Comparison of ENCODE assay signal across 21 cellular contexts in the genomic region with DNA sequence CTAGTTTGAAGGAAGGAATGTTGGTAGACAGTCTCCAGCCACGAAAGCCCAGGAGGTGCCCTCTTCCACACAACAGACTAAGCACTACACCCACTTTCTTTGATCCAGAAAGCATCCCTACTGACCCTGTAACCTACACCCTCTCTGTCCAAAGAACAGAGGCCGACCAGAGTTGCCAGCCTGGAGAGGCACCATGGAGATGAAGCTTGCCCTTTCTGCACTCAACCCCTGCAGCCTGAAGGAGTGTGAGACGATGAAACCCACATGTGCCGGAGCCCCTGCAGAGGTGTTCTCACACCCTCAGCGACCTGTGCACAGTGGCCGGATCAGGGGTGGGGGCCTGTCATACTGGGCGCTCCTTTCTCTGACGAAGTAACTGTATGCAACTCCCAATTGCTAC.
DNase-seq lines count a peak whose midpoint lies in the region; ATAC-seq, FAIRE-seq and TF ChIP-seq lines count a peak whose summit lies in the region.
"Had no signal": no experiment of that assay in that cellular context is flagged by ENCODE, and none has a peak within 500 bp of the region (broad histone marks: within the 10 kb centered on the region; RNA-seq: fewer than 3 reads in every experiment).

No MANE protein-coding gene starts in this region.

- no peak overlapping the region for H3K27ac ChIP-seq in DND-41 (ENCODE audit: low read length)
- H3K27ac ChIP-seq in astrocyte (ENCODE audit: low read depth, low read length): no peak overlapping the region
- H3K27ac ChIP-seq in neural progenitor cell: no peak overlapping the region
- peak overlapping the region; percentile 70 to 81 for H3K27ac ChIP-seq in uterus
- H3K27ac ChIP-seq in esophagus squamous epithelium: no peak overlapping the region
- H3K27ac ChIP-seq: KMS-11, PC-9, SJCRH30 had no signal

- peaks cover 6% of the 10 kb centered on the region for H3K9me3 ChIP-seq in DND-41 (ENCODE audit: insufficient read depth, low read length, severe bottlenecking)
- no peaks in the 10 kb centered on the region for H3K9me3 ChIP-seq in astrocyte (ENCODE audit: insufficient read depth, low read depth, low read length)
- no peaks in the 10 kb centered on the region for H3K9me3 ChIP-seq in neural progenitor cell (ENCODE audit: low read depth)
- no peaks in the 10 kb centered on the region for H3K9me3 ChIP-seq in uterus
- H3K9me3 ChIP-seq in esophagus squamous epithelium: no peaks in the 10 kb centered on the region
- H3K9me3 ChIP-seq: SJCRH30 had no signal

- H3K36me3 Mint-ChIP-seq in astrocyte (ENCODE audit: low read depth, unreplicated experiment) (peaks cover 25% of the 10 kb centered on the region), neural progenitor cell (peaks cover 70% of the 10 kb centered on the region)

- ATAC-seq in DND-41 (ENCODE audit: insufficient read depth, low read depth) (no peak; the same call in 2 of the 3 replicates), GM19023 (IDR thresholded peaks at IDR 0.05; ENCODE audit: unreplicated experiment) (no peak)
- ATAC-seq: GM23338, Right ventricle myocardium inferior, SK-N-SH treated with all-trans-retinoic acid at 6 μM for 48 hours had no signal

- no peak for FAIRE-seq in astrocyte (lab: Jason Lieb, UNC)
- FAIRE-seq: GM12892 had no signal

- TF ChIP-seq POLR2A in uterus (IDR thresholded peaks at IDR 0.05): no peak
- no peak for TF ChIP-seq POLR2A in esophagus squamous epithelium (IDR thresholded peaks at IDR 0.05)

- H3K27me3 Mint-ChIP-seq in astrocyte (ENCODE audit: low read depth, unreplicated experiment) (no peaks in the 10 kb centered on the region), neural progenitor cell (ENCODE audit: insufficient read depth, low read depth) (peaks cover 8% of the 10 kb centered on the region)

- no peak overlapping the region for H3K4me2 ChIP-seq in DND-41 (ENCODE audit: insufficient read depth, low read length)
- no peak overlapping the region for H3K4me2 ChIP-seq in astrocyte (ENCODE audit: low read length)
- H3K4me2 ChIP-seq in neural progenitor cell: no peak overlapping the region
- H3K4me2 ChIP-seq: GM23338, KMS-11, PC-9 had no signal

- H3K27ac Mint-ChIP-seq in astrocyte (ENCODE audit: unreplicated experiment) (peak overlapping the region; percentile 35), neural progenitor cell (peak overlapping the region; percentile 48)
- H3K27ac Mint-ChIP-seq: GM23338, H9, IgD-negative memory B cell had no signal

- H3K4me3 ChIP-seq in DND-41 (ENCODE audit: low read depth in 1 of 2, low read length in 2 of 2) (no peak overlapping the region), astrocyte (ENCODE audit: insufficient read depth, low read depth, low read length) (no peak overlapping the region), neural progenitor cell (no peak overlapping the region), uterus (no peak overlapping the region), esophagus squamous epithelium (no peak overlapping the region)
- H3K4me3 ChIP-seq: GM23338, PC-9, SJCRH30 had no signal

- H3F3A ChIP-seq in neural progenitor cell (ENCODE audit: low read depth): no peaks in the 10 kb centered on the region

- H3K27me3 ChIP-seq in DND-41 (ENCODE audit: insufficient read depth, low read length, poor library complexity) (no peaks in the 10 kb centered on the region), astrocyte (ENCODE audit: insufficient read depth, low read length) (no peaks in the 10 kb centered on the region), neural progenitor cell (no peaks in the 10 kb centered on the region), uterus (no peaks in the 10 kb centered on the region), esophagus squamous epithelium (no peaks in the 10 kb centered on the region)
- H3K27me3 ChIP-seq: SJCRH30 had no signal

- H3K4me1 ChIP-seq in DND-41 (ENCODE audit: insufficient read depth, low read length) (peaks cover 13% of the 10 kb centered on the region; the same call in 1 of the 2 replicates), astrocyte (ENCODE audit: insufficient read depth, low read length) (peaks cover 3% of the 10 kb centered on the region), neural progenitor cell (no peaks in the 10 kb centered on the region), uterus (peaks cover 0 to 6% of the 10 kb centered on the region in 2 donors), esophagus squamous epithelium (peaks cover 0 to 12% (median 0%) of the 10 kb centered on the region in 3 donors)
- H3K4me1 ChIP-seq: SJCRH30 had no signal

- intact Hi-C loops in uterus (cut with DNase I; ENCODE audit: low total_unique reads) (no loop called here), esophagus squamous epithelium (cut with DNase I) (no loop called here)

- H3K9ac ChIP-seq in DND-41 (ENCODE audit: low read depth, low read length) (no peak overlapping the region), astrocyte (ENCODE audit: low read length) (no peak overlapping the region), neural progenitor cell (no peak overlapping the region)
- H3K9ac ChIP-seq: KMS-11 had no signal

- H2AFZ ChIP-seq in DND-41 (ENCODE audit: low read depth, low read length) (peak overlapping the region; percentile 8; the same call in 1 of the 2 replicates), astrocyte (ENCODE audit: low read depth, low read length) (no peak overlapping the region), neural progenitor cell (replicated peaks) (no peak overlapping the region)
- H2AFZ ChIP-seq: GM23338, PC-9 had no signal

- no peak for DNase-seq in DND-41
- DNase-seq in astrocyte (ENCODE audit: low read depth): no peak
- DNase-seq in neural progenitor cell (ENCODE audit: low spot score): no peak
- no peak for DNase-seq in uterus
- no peak for DNase-seq in esophagus squamous epithelium (lab: John Stamatoyannopoulos, UW)
- DNase-seq in NCI-H2196 treated with DMSO at 0.1 percent for 48 hours (lab: John Stamatoyannopoulos, UW; ENCODE audit: unreplicated experiment): no peak
- DNase-seq: Calu3, DMS79 treated with DMSO at 0.1 percent for 48 hours, H9, MM.1S, NCI-H2029, NCI-H526 treated with DMSO at 0.1 percent for 48 hours, PC-9, SJCRH30 had no signal

- no peaks in the 10 kb centered on the region for H3K79me2 ChIP-seq in DND-41 (ENCODE audit: insufficient read depth, low read length)
- H3K79me2 ChIP-seq in astrocyte (ENCODE audit: insufficient read depth, low read length): no peaks in the 10 kb centered on the region
- no peaks in the 10 kb centered on the region for H3K79me2 ChIP-seq in neural progenitor cell (ENCODE audit: low read depth)

- H3K4me3 Mint-ChIP-seq in astrocyte (ENCODE audit: unreplicated experiment) (no peak overlapping the region), neural progenitor cell (no peak overlapping the region)
- H3K4me3 Mint-ChIP-seq: GM23338, H9, IgD-negative memory B cell had no signal

- WGBS in esophagus squamous epithelium, 2 donors: 81 to 84% methylated on average over 5 to 6 of the region's 8 CpGs

- peaks cover 4% of the 10 kb centered on the region for H3K9me3 Mint-ChIP-seq in astrocyte (ENCODE audit: unreplicated experiment)
- peaks cover 19% of the 10 kb centered on the region for H3K9me3 Mint-ChIP-seq in neural progenitor cell
- H3K9me3 Mint-ChIP-seq: IgD-negative memory B cell had no signal

- TF ChIP-seq CTCF in DND-41 (IDR thresholded peaks at IDR 0.05; ENCODE audit: borderline replicate concordance, extremely low read depth, low read length, poor library complexity, severe bottlenecking) (no peak), astrocyte (IDR thresholded peaks at IDR 0.05; ENCODE audit: insufficient read depth, low read depth, low read length) (no peak), neural progenitor cell (IDR thresholded peaks at IDR 0.05) (no peak), uterus (IDR thresholded peaks at IDR 0.05) (no peak), esophagus squamous epithelium (IDR thresholded peaks at IDR 0.05) (no peak)

- 0 out of 2 replicates have a peak, but pooled peaks cover 1% of the 10 kb centered on the region for H3K36me3 ChIP-seq in DND-41 (ENCODE audit: insufficient read depth, low read length)
- peaks cover 18% of the 10 kb centered on the region for H3K36me3 ChIP-seq in astrocyte (ENCODE audit: insufficient read depth, low read length)
- peaks cover 4% of the 10 kb centered on the region for H3K36me3 ChIP-seq in neural progenitor cell
- peaks cover 0 to 3% of the 10 kb centered on the region in 2 donors for H3K36me3 ChIP-seq in uterus
- H3K36me3 ChIP-seq in esophagus squamous epithelium: peaks cover 0 to 74% (median 3%) of the 10 kb centered on the region in 3 donors
- H3K36me3 ChIP-seq: SJCRH30 had no signal

- H3K4me1 Mint-ChIP-seq in astrocyte (ENCODE audit: low read depth, unreplicated experiment) (peaks cover 25% of the 10 kb centered on the region), neural progenitor cell (no peaks in the 10 kb centered on the region)

- H4K20me1 ChIP-seq in DND-41 (ENCODE audit: insufficient read depth, low read length): no peaks in the 10 kb centered on the region
- H4K20me1 ChIP-seq in astrocyte (ENCODE audit: insufficient read depth, low read length): peaks cover 7% of the 10 kb centered on the region
- H4K20me1 ChIP-seq in neural progenitor cell (ENCODE audit: low read depth): peaks cover 16% of the 10 kb centered on the region

Comparison
In these comparisons a context has a peak if more than half of its experiments do, and no peak if none do; other contexts are left out.
1. H3K27ac ChIP-seq: peak in uterus (2 of 2); none in DND-41 (single experiment), astrocyte (single experiment), neural progenitor cell (single experiment) and esophagus squamous epithelium (0 of 4).